Comparison of ENCODE assay signal across 9 cellular contexts in genomic region chr2:204109681-204110080, GRCh38.
DNase-seq lines count a peak whose midpoint lies in the region; TF ChIP-seq lines count a peak whose summit lies in the region.
"Had no signal": no experiment of that assay in that cellular context is flagged by ENCODE, and none has a peak within 500 bp of the region (broad histone marks: within the 10 kb centered on the region; RNA-seq: fewer than 3 reads in every experiment).

No MANE protein-coding gene starts in this region.

- no peak overlapping the region for H3K4me3 ChIP-seq in fibroblast of villous mesenchyme (ENCODE audit: low read depth, low read length)
- no peak overlapping the region for H3K4me3 ChIP-seq in sigmoid colon

- H3K27me3 Mint-ChIP-seq in activated CD4-positive, alpha-beta T cell treated with anti-CD3 and anti-CD28 coated beads, Interleukin-2, amount 10 ng/mL, durations not matched to agents 24 days and 14 days = no peaks in the 10 kb centered on the region
- no peaks in the 10 kb centered on the region for H3K27me3 Mint-ChIP-seq in T-helper 1 cell treated with Interleukin-12 subunit alpha and Interleukin-12 subunit beta and Interleukin-4 antibody, amounts not matched to agents 30 μg/mL and 1 μg/mL, for 36 hours (ENCODE audit: low read depth)

- peak overlapping the region in 3 of 4 donors; percentile 34 to 63 (median 60) for H3K27ac ChIP-seq in sigmoid colon

- TF ChIP-seq EP300 in sigmoid colon (IDR thresholded peaks at IDR 0.05) = no peak

- H3K4me1 Mint-ChIP-seq in activated CD4-positive, alpha-beta T cell treated with anti-CD3 and anti-CD28 coated beads, Interleukin-2, amount 10 ng/mL, durations not matched to agents 24 days and 14 days = peaks cover 67% of the 10 kb centered on the region
- peaks cover 66% of the 10 kb centered on the region for H3K4me1 Mint-ChIP-seq in T-helper 1 cell treated with Interleukin-12 subunit alpha and Interleukin-12 subunit beta and Interleukin-4 antibody, amounts not matched to agents 30 μg/mL and 1 μg/mL, for 36 hours (ENCODE audit: low read depth)

- H3K4me3 Mint-ChIP-seq in activated CD4-positive, alpha-beta T cell treated with anti-CD3 and anti-CD28 coated beads, Interleukin-2, amount 10 ng/mL, durations not matched to agents 24 days and 14 days = peak overlapping the region; percentile 75
- H3K4me3 Mint-ChIP-seq in T-helper 1 cell treated with Interleukin-12 subunit alpha and Interleukin-12 subunit beta and Interleukin-4 antibody, amounts not matched to agents 30 μg/mL and 1 μg/mL, for 36 hours = peak overlapping the region; percentile 75

- TF ChIP-seq CTCF in fibroblast of villous mesenchyme (IDR thresholded peaks at IDR 0.05; ENCODE audit: insufficient read depth, low read depth, low read length) = no peak
- no peak for TF ChIP-seq CTCF in sigmoid colon (IDR thresholded peaks at IDR 0.05)

- intact Hi-C loops in activated CD4-positive, alpha-beta T cell treated with anti-CD3 and anti-CD28 coated beads, Interleukin-2, amount 10 ng/mL, durations not matched to agents 24 days and 14 days (cut with micrococcal nuclease) = loop anchor here (1.0 to 10.0 kb wide), 15 partner anchors 35 to 1605 kb away; partner anchors contain the start of gene NRP2
- intact Hi-C loops in sigmoid colon (cut with DNase I) = loop anchor here (10.0 kb wide), 1 partner anchor 85 kb away; no protein-coding TSS in a partner anchor

- peak overlapping the region; percentile 93 for H3K27ac Mint-ChIP-seq in activated CD4-positive, alpha-beta T cell treated with anti-CD3 and anti-CD28 coated beads, Interleukin-2, amount 10 ng/mL, durations not matched to agents 24 days and 14 days
- H3K27ac Mint-ChIP-seq in T-helper 1 cell treated with Interleukin-12 subunit alpha and Interleukin-12 subunit beta and Interleukin-4 antibody, amounts not matched to agents 30 μg/mL and 1 μg/mL, for 36 hours = peak overlapping the region; percentile 81

- no peaks in the 10 kb centered on the region for H3K36me3 ChIP-seq in sigmoid colon

- 83 to 89% methylated on average over 11 of the region's 11 CpGs for WGBS in sigmoid colon, 2 donors

- H3K9me3 ChIP-seq in sigmoid colon = no peaks in the 10 kb centered on the region

- no peak for TF ChIP-seq POLR2A in sigmoid colon (IDR thresholded peaks at IDR 0.05)

- H3K4me1 ChIP-seq in sigmoid colon = peaks cover 0 to 60% (median 42%) of the 10 kb centered on the region in 4 donors

- H3K27me3 ChIP-seq in sigmoid colon = no peaks in the 10 kb centered on the region

- H3K36me3 Mint-ChIP-seq in activated CD4-positive, alpha-beta T cell treated with anti-CD3 and anti-CD28 coated beads, Interleukin-2, amount 10 ng/mL, durations not matched to agents 24 days and 14 days (ENCODE audit: low read depth) = peaks cover 2% of the 10 kb centered on the region
- H3K36me3 Mint-ChIP-seq in T-helper 1 cell treated with Interleukin-12 subunit alpha and Interleukin-12 subunit beta and Interleukin-4 antibody, amounts not matched to agents 30 μg/mL and 1 μg/mL, for 36 hours (ENCODE audit: low read depth) = peaks cover 1% of the 10 kb centered on the region

- no peaks in the 10 kb centered on the region for H3K9me3 Mint-ChIP-seq in activated CD4-positive, alpha-beta T cell treated with anti-CD3 and anti-CD28 coated beads, Interleukin-2, amount 10 ng/mL, durations not matched to agents 24 days and 14 days
- H3K9me3 Mint-ChIP-seq in T-helper 1 cell treated with Interleukin-12 subunit alpha and Interleukin-12 subunit beta and Interleukin-4 antibody, amounts not matched to agents 30 μg/mL and 1 μg/mL, for 36 hours = no peaks in the 10 kb centered on the region

- peak; percentile 73 for DNase-seq in activated CD4-positive, alpha-beta T cell treated with anti-CD3 and anti-CD28 coated beads, Interleukin-2, amount 10 ng/mL, durations not matched to agents 24 days and 14 days
- DNase-seq in activated CD4-positive, alpha-beta T cell treated with anti-CD3 and anti-CD28 coated beads for 1 hour = no peak
- DNase-seq in fibroblast of villous mesenchyme (ENCODE audit: low read depth) = peak; percentile 34
- no peak for DNase-seq in sigmoid colon
- no peak for DNase-seq in NCI-H524 treated with DMSO at 0.1 percent for 48 hours (lab: John Stamatoyannopoulos, UW)
- no peak for DNase-seq in NCI-H128 (lab: John Stamatoyannopoulos, UW; ENCODE audit: unreplicated experiment)
- no peak for DNase-seq in activated gamma-delta T cell treated with Interleukin-2 at 50 U/mL for 16 hours
- DNase-seq: GOT3 had no signal

Comparison
In these comparisons a context has a peak if more than half of its experiments do, and no peak if none do; other contexts are left out.
1. DNase-seq: peak in activated CD4-positive, alpha-beta T cell treated with anti-CD3 and anti-CD28 coated beads, Interleukin-2, amount 10 ng/mL, durations not matched to agents 24 days and 14 days (single experiment) and fibroblast of villous mesenchyme (single experiment); none in activated CD4-positive, alpha-beta T cell treated with anti-CD3 and anti-CD28 coated beads for 1 hour (single experiment), sigmoid colon (single experiment), NCI-H524 treated with DMSO at 0.1 percent for 48 hours (single experiment), NCI-H128 (single experiment) and activated gamma-delta T cell treated with Interleukin-2 at 50 U/mL for 16 hours (single experiment).